1 cellular context compared by ENCODE assay signal in the genomic region with DNA sequence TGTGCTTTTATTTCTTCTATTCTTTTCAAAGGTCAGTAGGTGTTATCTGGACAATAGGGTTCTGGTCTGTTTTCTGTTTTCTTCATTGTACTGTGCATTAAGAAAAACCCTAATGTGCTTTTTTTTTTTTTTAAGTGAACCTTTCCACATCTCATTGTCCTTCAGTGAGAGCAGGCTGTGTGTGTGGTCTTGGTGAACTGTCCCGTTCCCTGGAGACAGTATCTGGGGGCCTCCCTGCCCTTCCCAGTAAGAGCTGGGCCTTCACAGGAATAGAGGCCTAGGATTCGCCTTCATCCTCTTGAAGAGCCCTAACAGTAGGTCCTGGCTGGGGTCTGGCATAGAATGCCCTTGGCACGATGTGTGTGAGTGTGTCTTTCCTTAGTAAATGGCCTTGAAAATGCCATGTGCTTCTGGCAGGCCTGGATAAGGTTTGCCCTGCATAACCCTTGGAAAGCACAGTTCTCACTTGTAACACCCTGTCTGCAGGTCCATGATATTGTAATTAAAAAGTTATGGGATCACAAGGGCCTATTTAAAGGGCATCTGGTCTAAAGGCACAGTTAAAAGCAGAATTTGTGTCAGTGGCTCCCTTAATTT.
TF ChIP-seq lines count a peak whose summit lies in the region.

No MANE protein-coding gene starts in this region.

TF ChIP-seq in GM23338, 12 proteins besides CTCF, POLR2A, EP300 and RAD21 (continued from another document):
- TF ChIP-seq, protein P1, sequence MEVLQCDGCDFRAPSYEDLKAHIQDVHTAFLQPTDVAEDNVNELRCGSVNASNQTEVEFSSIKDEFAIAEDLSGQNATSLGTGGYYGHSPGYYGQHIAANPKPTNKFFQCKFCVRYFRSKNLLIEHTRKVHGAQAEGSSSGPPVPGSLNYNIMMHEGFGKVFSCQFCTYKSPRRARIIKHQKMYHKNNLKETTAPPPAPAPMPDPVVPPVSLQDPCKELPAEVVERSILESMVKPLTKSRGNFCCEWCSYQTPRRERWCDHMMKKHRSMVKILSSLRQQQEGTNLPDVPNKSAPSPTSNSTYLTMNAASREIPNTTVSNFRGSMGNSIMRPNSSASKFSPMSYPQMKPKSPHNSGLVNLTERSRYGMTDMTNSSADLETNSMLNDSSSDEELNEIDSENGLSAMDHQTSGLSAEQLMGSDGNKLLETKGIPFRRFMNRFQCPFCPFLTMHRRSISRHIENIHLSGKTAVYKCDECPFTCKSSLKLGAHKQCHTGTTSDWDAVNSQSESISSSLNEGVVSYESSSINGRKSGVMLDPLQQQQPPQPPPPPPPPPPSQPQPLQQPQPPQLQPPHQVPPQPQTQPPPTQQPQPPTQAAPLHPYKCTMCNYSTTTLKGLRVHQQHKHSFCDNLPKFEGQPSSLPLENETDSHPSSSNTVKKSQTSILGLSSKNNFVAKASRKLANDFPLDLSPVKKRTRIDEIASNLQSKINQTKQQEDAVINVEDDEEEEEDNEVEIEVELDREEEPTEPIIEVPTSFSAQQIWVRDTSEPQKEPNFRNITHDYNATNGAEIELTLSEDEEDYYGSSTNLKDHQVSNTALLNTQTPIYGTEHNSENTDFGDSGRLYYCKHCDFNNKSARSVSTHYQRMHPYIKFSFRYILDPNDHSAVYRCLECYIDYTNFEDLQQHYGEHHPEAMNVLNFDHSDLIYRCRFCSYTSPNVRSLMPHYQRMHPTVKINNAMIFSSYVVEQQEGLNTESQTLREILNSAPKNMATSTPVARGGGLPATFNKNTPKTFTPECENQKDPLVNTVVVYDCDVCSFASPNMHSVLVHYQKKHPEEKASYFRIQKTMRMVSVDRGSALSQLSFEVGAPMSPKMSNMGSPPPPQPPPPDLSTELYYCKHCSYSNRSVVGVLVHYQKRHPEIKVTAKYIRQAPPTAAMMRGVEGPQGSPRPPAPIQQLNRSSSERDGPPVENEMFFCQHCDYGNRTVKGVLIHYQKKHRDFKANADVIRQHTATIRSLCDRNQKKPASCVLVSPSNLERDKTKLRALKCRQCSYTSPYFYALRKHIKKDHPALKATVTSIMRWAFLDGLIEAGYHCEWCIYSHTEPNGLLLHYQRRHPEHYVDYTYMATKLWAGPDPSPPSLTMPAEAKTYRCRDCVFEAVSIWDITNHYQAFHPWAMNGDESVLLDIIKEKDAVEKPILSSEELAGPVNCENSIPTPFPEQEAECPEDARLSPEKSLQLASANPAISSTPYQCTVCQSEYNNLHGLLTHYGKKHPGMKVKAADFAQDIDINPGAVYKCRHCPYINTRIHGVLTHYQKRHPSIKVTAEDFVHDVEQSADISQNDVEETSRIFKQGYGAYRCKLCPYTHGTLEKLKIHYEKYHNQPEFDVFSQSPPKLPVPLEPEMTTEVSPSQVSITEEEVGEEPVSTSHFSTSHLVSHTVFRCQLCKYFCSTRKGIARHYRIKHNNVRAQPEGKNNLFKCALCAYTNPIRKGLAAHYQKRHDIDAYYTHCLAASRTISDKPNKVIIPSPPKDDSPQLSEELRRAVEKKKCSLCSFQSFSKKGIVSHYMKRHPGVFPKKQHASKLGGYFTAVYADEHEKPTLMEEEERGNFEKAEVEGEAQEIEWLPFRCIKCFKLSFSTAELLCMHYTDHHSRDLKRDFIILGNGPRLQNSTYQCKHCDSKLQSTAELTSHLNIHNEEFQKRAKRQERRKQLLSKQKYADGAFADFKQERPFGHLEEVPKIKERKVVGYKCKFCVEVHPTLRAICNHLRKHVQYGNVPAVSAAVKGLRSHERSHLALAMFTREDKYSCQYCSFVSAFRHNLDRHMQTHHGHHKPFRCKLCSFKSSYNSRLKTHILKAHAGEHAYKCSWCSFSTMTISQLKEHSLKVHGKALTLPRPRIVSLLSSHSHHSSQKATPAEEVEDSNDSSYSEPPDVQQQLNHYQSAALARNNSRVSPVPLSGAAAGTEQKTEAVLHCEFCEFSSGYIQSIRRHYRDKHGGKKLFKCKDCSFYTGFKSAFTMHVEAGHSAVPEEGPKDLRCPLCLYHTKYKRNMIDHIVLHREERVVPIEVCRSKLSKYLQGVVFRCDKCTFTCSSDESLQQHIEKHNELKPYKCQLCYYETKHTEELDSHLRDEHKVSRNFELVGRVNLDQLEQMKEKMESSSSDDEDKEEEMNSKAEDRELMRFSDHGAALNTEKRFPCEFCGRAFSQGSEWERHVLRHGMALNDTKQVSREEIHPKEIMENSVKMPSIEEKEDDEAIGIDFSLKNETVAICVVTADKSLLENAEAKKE (CRISPR knock-in tag; IDR thresholded peaks at IDR 0.05): no peak
